Comparison of ENCODE assay signal across 9 cellular contexts in genomic region chr14:23362200-23362599, GRCh38. TPM values are rescaled to one million over a fixed set of nuclear protein-coding genes. Genes with fewer than 3 reads are reported as not detected.
DNase-seq lines count a peak whose midpoint lies in the region; TF ChIP-seq lines count a peak whose summit lies in the region.
"Had no signal": no experiment of that assay in that cellular context is flagged by ENCODE, and none has a peak within 500 bp of the region (broad histone marks: within the 10 kb centered on the region; RNA-seq: fewer than 3 reads in every experiment).

No MANE protein-coding gene starts in this region.

- TF ChIP-seq CTCF in fibroblast of the aortic adventitia (IDR thresholded peaks at IDR 0.05; ENCODE audit: insufficient read depth, low read length) (peak; percentile 15), GM13977 (IDR thresholded peaks at IDR 0.05; ENCODE audit: extremely low read depth, insufficient read depth, missing control alignments) (no peak)

- no peak overlapping the region for H3K4me3 ChIP-seq in fibroblast of the aortic adventitia (ENCODE audit: low read depth, low read length)
- H3K4me3 ChIP-seq: BLaER1 had no signal

- peak; percentile 1 for DNase-seq in activated effector memory CD4-positive, alpha-beta T cell treated with anti-CD3 and anti-CD28 coated beads, Interleukin-2, amount 50 U/mL, for 16 hours
- DNase-seq in activated effector memory CD4-positive, alpha-beta T cell treated with Interleukin-2 at 50 U/mL for 16 hours = no peak
- DNase-seq in fibroblast of the aortic adventitia (ENCODE audit: low read depth) = peak; percentile 10
- DNase-seq in substantia nigra (lab: John Stamatoyannopoulos, UW) = peak in 2 of 49 donors; percentile 10 to 41
- DNase-seq in GM13977 (ENCODE audit: low spot score) = no peak
- no peak for DNase-seq in NCI-H1092 (lab: John Stamatoyannopoulos, UW)
- DNase-seq: NCI-H510A had no signal

- peak overlapping the region; percentile 64 for H3K27ac ChIP-seq in substantia nigra (ENCODE audit: low read depth, low read length, poor library complexity, severe bottlenecking)
- H3K27ac ChIP-seq: BLaER1 had no signal

- in situ Hi-C loops in GM13977 (cut with MboI; ENCODE audit: low pct_unique_long_range_greater_than_20kb, low sequenced_read_pairs, unreplicated experiment) = no loop called here

RNA-seq across cellular contexts. Expression of gene EFS, which starts 2.8 kb away (rescaled TPM):
- total RNA-seq in fibroblast of the aortic adventitia (ENCODE audit: low replicate concordance) = 4.6 and 10.8 TPM in 2 replicates

RNA-seq across cellular contexts. Expression of gene SLC22A17, which starts 9.5 kb away (rescaled TPM):
- total RNA-seq in fibroblast of the aortic adventitia (ENCODE audit: low replicate concordance) = 9.6 and 13.4 TPM in 2 replicates

RNA-seq across cellular contexts. Expression of gene IL25, which starts 10.4 kb away (rescaled TPM):
- total RNA-seq in fibroblast of the aortic adventitia (ENCODE audit: low replicate concordance) = not detected in 2 replicates
- total RNA-seq: esophagus mucosa had no signal

RNA-seq across cellular contexts. Expression of gene CMTM5, which starts 14.6 kb away (rescaled TPM):
- total RNA-seq in fibroblast of the aortic adventitia (ENCODE audit: low replicate concordance) = 0.49 TPM in 1 of 2 replicates, not detected in the other
- total RNA-seq: esophagus mucosa had no signal

RNA-seq across cellular contexts. Expression of gene PABPN1, which starts 40.9 kb away (rescaled TPM):
- 44.8 and 53.4 TPM in 2 replicates for total RNA-seq in fibroblast of the aortic adventitia (ENCODE audit: low replicate concordance)

Comparison
In these comparisons a context has a peak if more than half of its experiments do, and no peak if none do; other contexts are left out.
1. DNase-seq: peak in activated effector memory CD4-positive, alpha-beta T cell treated with anti-CD3 and anti-CD28 coated beads, Interleukin-2, amount 50 U/mL, for 16 hours (single experiment) and fibroblast of the aortic adventitia (single experiment); none in activated effector memory CD4-positive, alpha-beta T cell treated with Interleukin-2 at 50 U/mL for 16 hours (single experiment), GM13977 (single experiment) and NCI-H1092 (single experiment).